ENCODE assay signal across 26 cellular contexts in the genomic region with DNA sequence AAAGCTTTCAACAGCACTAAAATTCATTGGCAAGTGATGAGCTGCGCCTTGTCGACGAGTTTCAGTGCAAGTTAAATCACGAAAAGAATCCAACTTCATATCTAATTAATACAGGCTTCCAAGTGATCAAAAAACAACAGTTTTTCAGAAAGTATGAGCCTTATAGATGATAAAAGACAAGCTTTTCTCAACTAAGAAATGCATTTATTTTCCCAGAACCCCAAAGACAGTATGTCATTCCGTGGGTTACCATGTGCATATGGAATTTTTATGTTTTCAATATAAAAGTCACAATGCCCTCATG.
DNase-seq lines count a peak whose midpoint lies in the region; ATAC-seq, FAIRE-seq and TF ChIP-seq lines count a peak whose summit lies in the region.
"Had no signal": no experiment of that assay in that cellular context is flagged by ENCODE, and none has a peak within 500 bp of the region (broad histone marks: within the 10 kb centered on the region; RNA-seq: fewer than 3 reads in every experiment).

No MANE protein-coding gene starts in this region.

- no peak for TF ChIP-seq CTCF in H1 (IDR thresholded peaks at IDR 0.05; ENCODE audit: control extremely low read depth in 1 of 3, insufficient read depth in 1 of 3, low read depth in 1 of 3, low read length in 3 of 3)

- no peaks in the 10 kb centered on the region for H3K36me3 ChIP-seq in HUES64 (ENCODE audit: insufficient read depth, low read length)
- H3K36me3 ChIP-seq in H1 (ENCODE audit: control insufficient read depth in 2 of 4, insufficient read depth in 4 of 4, low read length in 3 of 4), result no peaks in the 10 kb centered on the region
- H3K36me3 ChIP-seq: brain microvascular endothelial cell, pancreas, Peyer's patch, right lobe of liver had no signal

- peak overlapping the region; percentile 74 for H2BK120ac ChIP-seq in H1 (replicated peaks; ENCODE audit: low read depth, low read length)

- peaks cover 6 to 59% of the 10 kb centered on the region in 2 experiments for H3K79me2 ChIP-seq in H1 (ENCODE audit: control insufficient read depth in 1 of 2, insufficient read depth in 2 of 2, low read length in 2 of 2)

- WGBS in HUES64, result 20% methylated on average over 4 of the region's 5 CpGs
- WGBS in H1 (ENCODE audit: extremely low coverage in 1 of 2, insufficient coverage in 1 of 2, insufficient read length in 1 of 2, insufficient replicate concordance in 2 of 2, low coverage in 1 of 2, low lambda C conversion rate in 2 of 2, missing lambda C conversion rate in 1 of 2), 2 experiments, result 12% methylated on average over 5 of the region's 5 CpGs; no CpG with 5 or more reads in 1 of the 2 experiments

- TF ChIP-seq RAD21 in H1 (IDR thresholded peaks at IDR 0.05 in 1 of 2, conservative IDR thresholded peaks at IDR 0.05 in 1 of 2; ENCODE audit: low read depth in 2 of 2, low read length in 2 of 2), result no peak

- peak overlapping the region; percentile 86; the same call in 1 of the 2 replicates for H2BK5ac ChIP-seq in H1 (ENCODE audit: low read depth, low read length)

- TF ChIP-seq POLR2A in H1 (IDR thresholded peaks at IDR 0.05; ENCODE audit: control extremely low read depth in 1 of 2, low read depth in 2 of 2, low read length in 2 of 2), result no peak

- POLR2A ChIA-PET in H1 (lab: Charles Lee; ENCODE audit: partially characterized antibody), result interaction anchor here (0.6 to 3.8 kb wide), 14 partner anchors 9 to 1577 kb away, joined by 3 to 31 read pairs (median 5); no protein-coding TSS in a partner anchor

- peaks cover 15% of the 10 kb centered on the region for H3K23me2 ChIP-seq in H1 (ENCODE audit: low read depth, low read length)

- H3K79me1 ChIP-seq in H1 (ENCODE audit: low read depth, low read length), result peaks cover 7% of the 10 kb centered on the region

- H2BK12ac ChIP-seq in H1 (ENCODE audit: low read depth, low read length), result peak overlapping the region; percentile 70; the same call in 1 of the 2 replicates

- H3K27ac ChIP-seq in HUES64 (ENCODE audit: low read depth, low read length) (peak overlapping the region; percentile 100), H1 (ENCODE audit: low read depth, low read length) (0 out of 2 replicates have a peak overlapping the region, but pooled peaks have one; percentile 98)
- H3K27ac ChIP-seq: brain microvascular endothelial cell, Peyer's patch, right lobe of liver had no signal

- no peak overlapping the region for H4K8ac ChIP-seq in H1 (ENCODE audit: extremely low read depth, insufficient read depth, low read length)

- H3K27me3 ChIP-seq in HUES64 (ENCODE audit: insufficient read depth, low read length) (no peaks in the 10 kb centered on the region), H1 (replicated peaks in 1 of 4; ENCODE audit: control insufficient read depth in 3 of 4, extremely low read depth in 1 of 4, insufficient read depth in 3 of 4, low read length in 3 of 4) (no peaks in the 10 kb centered on the region)
- H3K27me3 ChIP-seq: brain microvascular endothelial cell, pancreas, Peyer's patch, right lobe of liver had no signal

- H3K9me3 ChIP-seq in HUES64 (ENCODE audit: insufficient read depth, low read depth, low read length) (no peaks in the 10 kb centered on the region), H1 (ENCODE audit: insufficient read depth in 2 of 2, low read depth in 1 of 2, low read length in 1 of 2) (no peaks in the 10 kb centered on the region)
- H3K9me3 ChIP-seq: pancreas, Peyer's patch, right lobe of liver had no signal

- H4K20me1 ChIP-seq in H1 (replicated peaks in 1 of 2; ENCODE audit: control insufficient read depth in 1 of 2, insufficient read depth in 2 of 2, low read length in 2 of 2), result no peaks in the 10 kb centered on the region

- H3K9ac ChIP-seq in HUES64 (ENCODE audit: low read depth, low read length), result peak overlapping the region; percentile 92
- peak overlapping the region in 2 of 4 experiments; percentile 13 to 88; a peak in 3 of 7 replicates for H3K9ac ChIP-seq in H1 (replicated peaks in 1 of 4; ENCODE audit: extremely low read depth in 1 of 4, low read depth in 3 of 4, low read length in 3 of 4)

- H3K14ac ChIP-seq in H1 (ENCODE audit: insufficient read length), result no peak overlapping the region

- no peak overlapping the region for H3K23ac ChIP-seq in H1 (ENCODE audit: insufficient read length)

- no peak overlapping the region for H4K5ac ChIP-seq in H1 (ENCODE audit: insufficient read length, low read depth, low read length)

- ATAC-seq in GM21515 (IDR thresholded peaks at IDR 0.05; ENCODE audit: unreplicated experiment) (no peak), left lobe of liver (no peak)
- ATAC-seq: activated CD4-positive, alpha-beta T cell treated with anti-CD3 and anti-CD28 coated beads for 36 hours had no signal

- no peak overlapping the region for H2BK15ac ChIP-seq in H1 (ENCODE audit: low read length)

- no peak for TF ChIP-seq EP300 in H1 (IDR thresholded peaks at IDR 0.05; ENCODE audit: borderline replicate concordance in 1 of 2, low read depth in 2 of 2, low read length in 2 of 2)

- H3K56ac ChIP-seq in H1 (replicated peaks; ENCODE audit: insufficient read length, low read depth, low read length), result no peak overlapping the region

- DNase-seq in H1 (ENCODE audit: low read depth in 1 of 2, low spot score in 2 of 2), result no peak
- peak; percentile 57 for DNase-seq in inferior parietal cortex (ENCODE audit: extremely low spot score)
- DNase-seq in superior temporal gyrus (ENCODE audit: extremely low spot score), result peak; percentile 65
- DNase-seq in SKM-1 treated with dmso at 0.1 percent for 144 hours (lab: John Stamatoyannopoulos, UW; ENCODE audit: unreplicated experiment), result no peak
- DNase-seq in left lobe of liver (ENCODE audit: low spot score), result no peak
- no peak for DNase-seq in retina
- DNase-seq: activated CD4-positive, alpha-beta T cell treated with anti-CD3 and anti-CD28 coated beads for 36 hours; activated CD8-positive, alpha-beta memory T cell treated with anti-CD3 and anti-CD28 coated beads for 24 hours; activated gamma-delta T cell treated with Interleukin-2 at 50 U/mL for 16 hours; activated T-cell treated with anti-CD3 and anti-CD28 coated beads, Interleukin-2, amount 50 U/mL, for 1 hour; brain microvascular endothelial cell; CD4-positive, CD25-positive, alpha-beta regulatory T cell; left colon; naive B cell; NCI-H1436 treated with DMSO at 0.1 percent for 48 hours; NCI-H2107; NCI-H510A; pancreas; Peyer's patch; right lobe of liver; stimulated activated CD4-positive, alpha-beta T cell treated with anti-CD3 and anti-CD28 coated beads, Interleukin-12 subunit alpha, Interleukin-12 subunit beta, amount 100 ng/mL, for 4 hours; stimulated activated CD4-positive, alpha-beta T cell treated with anti-CD3 and anti-CD28 coated beads, Interleukin-4, amount 100 ng/mL, for 4 hours; stimulated activated naive CD4-positive, alpha-beta T cell had no signal

- H4K91ac ChIP-seq in H1 (replicated peaks; ENCODE audit: insufficient read length, low read length), result no peak overlapping the region

- H3K18ac ChIP-seq in H1 (ENCODE audit: extremely low read depth, low read length), result no peak overlapping the region; the same call in 1 of the 2 replicates

- CTCF ChIA-PET in H1 (lab: Charles Lee; ENCODE audit: partially characterized antibody), result interaction anchor here (0.7 to 1.8 kb wide), 7 partner anchors 26 to 136 kb away, joined by 3 to 13 read pairs (median 3); no protein-coding TSS in a partner anchor

- peaks cover 65% of the 10 kb centered on the region for H3K4me1 ChIP-seq in HUES64 (ENCODE audit: insufficient read depth, low read length)
- H3K4me1 ChIP-seq in H1 (replicated peaks in 1 of 4; ENCODE audit: control insufficient read depth in 3 of 4, insufficient read depth in 4 of 4, low read length in 3 of 4), result peaks cover 6 to 30% (median 21%) of the 10 kb centered on the region in 4 experiments; a peak in 6 of 7 replicates
- H3K4me1 ChIP-seq: pancreas, right lobe of liver had no signal

- no peak overlapping the region for H2AK5ac ChIP-seq in H1 (ENCODE audit: low read depth, low read length)

- no peak overlapping the region for H2AFZ ChIP-seq in H1 (ENCODE audit: low read length)

- H2BK20ac ChIP-seq in H1 (ENCODE audit: low read length), result no peak overlapping the region

- FAIRE-seq in H1 (lab: Jason Lieb, UNC), result no peak
- FAIRE-seq: colon, pancreas had no signal

- peak overlapping the region; percentile 80 to 85 for H3K4me2 ChIP-seq in H1 (ENCODE audit: insufficient read depth in 1 of 2, low read depth in 2 of 2, low read length in 2 of 2)

- H3K4ac ChIP-seq in H1 (replicated peaks; ENCODE audit: insufficient read length, low read depth, low read length), result no peak overlapping the region

- peak overlapping the region; percentile 72 for H3K4me3 ChIP-seq in HUES64 (ENCODE audit: low read length)
- peak overlapping the region; percentile 67 to 87 (median 69); a peak in 7 of 8 replicates for H3K4me3 ChIP-seq in H1 (ENCODE audit: extremely low read depth in 1 of 4, insufficient read depth in 2 of 4, low read depth in 3 of 4, low read length in 4 of 4)
- H3K4me3 ChIP-seq: pancreas, Peyer's patch, right lobe of liver had no signal

TF ChIP-seq in H1, 55 proteins besides CTCF, POLR2A, EP300 and RAD21 (continues in another document):
- TF ChIP-seq CHD1 (IDR thresholded peaks at IDR 0.05; ENCODE audit: low read depth, low read length) (no peak), JUND (IDR thresholded peaks at IDR 0.05; ENCODE audit: low read length) (no peak), HDAC2 (IDR thresholded peaks at IDR 0.05; ENCODE audit: borderline replicate concordance in 1 of 2, low read depth in 2 of 2, low read length in 2 of 2) (no peak), SAP30 (IDR thresholded peaks at IDR 0.05; ENCODE audit: insufficient read depth, insufficient replicate concordance, low read length) (no peak), NRF1 (IDR thresholded peaks at IDR 0.05; ENCODE audit: low read depth, low read length) (no peak), SIN3A (conservative IDR thresholded peaks at IDR 0.05 in 1 of 2, IDR thresholded peaks at IDR 0.05 in 1 of 2; ENCODE audit: low read depth in 1 of 2, low read length in 2 of 2) (no peak)
- TF ChIP-seq, protein P1, sequence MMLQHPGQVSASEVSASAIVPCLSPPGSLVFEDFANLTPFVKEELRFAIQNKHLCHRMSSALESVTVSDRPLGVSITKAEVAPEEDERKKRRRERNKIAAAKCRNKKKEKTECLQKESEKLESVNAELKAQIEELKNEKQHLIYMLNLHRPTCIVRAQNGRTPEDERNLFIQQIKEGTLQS (IDR thresholded peaks at IDR 0.05; ENCODE audit: insufficient read depth, low read depth, low read length), result no peak
- TF ChIP-seq, protein P2, sequence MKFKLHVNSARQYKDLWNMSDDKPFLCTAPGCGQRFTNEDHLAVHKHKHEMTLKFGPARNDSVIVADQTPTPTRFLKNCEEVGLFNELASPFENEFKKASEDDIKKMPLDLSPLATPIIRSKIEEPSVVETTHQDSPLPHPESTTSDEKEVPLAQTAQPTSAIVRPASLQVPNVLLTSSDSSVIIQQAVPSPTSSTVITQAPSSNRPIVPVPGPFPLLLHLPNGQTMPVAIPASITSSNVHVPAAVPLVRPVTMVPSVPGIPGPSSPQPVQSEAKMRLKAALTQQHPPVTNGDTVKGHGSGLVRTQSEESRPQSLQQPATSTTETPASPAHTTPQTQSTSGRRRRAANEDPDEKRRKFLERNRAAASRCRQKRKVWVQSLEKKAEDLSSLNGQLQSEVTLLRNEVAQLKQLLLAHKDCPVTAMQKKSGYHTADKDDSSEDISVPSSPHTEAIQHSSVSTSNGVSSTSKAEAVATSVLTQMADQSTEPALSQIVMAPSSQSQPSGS (IDR thresholded peaks at IDR 0.05; ENCODE audit: low read length), result no peak

Comparison
In these comparisons a context has a peak if more than half of its experiments do, and no peak if none do; other contexts are left out.
1. DNase-seq: peak in inferior parietal cortex (single experiment) and superior temporal gyrus (single experiment); none in H1 (0 of 2), SKM-1 treated with dmso at 0.1 percent for 144 hours (single experiment), left lobe of liver (single experiment) and retina (single experiment).